ENCODE assay signal across 26 cellular contexts in the genomic region with DNA sequence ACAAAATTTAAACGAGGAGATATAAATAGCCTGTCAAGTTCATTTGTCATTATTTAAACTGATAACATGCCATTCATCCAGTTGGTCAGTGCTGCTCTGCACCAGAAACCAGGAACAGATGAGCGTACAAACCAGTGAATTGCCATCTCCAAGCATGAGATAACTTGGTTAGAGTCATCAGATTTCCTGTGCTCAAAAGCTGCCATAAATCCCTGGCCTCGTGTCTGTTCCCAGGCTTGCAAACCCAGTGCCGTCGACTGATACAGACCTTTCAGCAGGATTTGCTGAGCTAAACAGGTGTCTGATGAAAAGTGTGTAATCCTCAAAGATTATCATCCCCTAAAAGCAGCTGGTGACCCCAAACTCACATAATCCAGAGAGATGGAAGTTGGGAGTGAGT.
DNase-seq lines count a peak whose midpoint lies in the region; ATAC-seq and TF ChIP-seq lines count a peak whose summit lies in the region.
"Had no signal": no experiment of that assay in that cellular context is flagged by ENCODE, and none has a peak within 500 bp of the region (broad histone marks: within the 10 kb centered on the region; RNA-seq: fewer than 3 reads in every experiment).

No MANE protein-coding gene starts in this region.

- peaks cover 0 to 16% of the 10 kb centered on the region in 2 donors for H3K36me3 ChIP-seq in psoas muscle (ENCODE audit: insufficient read depth in 1 of 2, low read depth in 1 of 2)
- peaks cover 0 to 8% of the 10 kb centered on the region in 2 donors for H3K36me3 ChIP-seq in left lung
- H3K36me3 ChIP-seq: brain microvascular endothelial cell, right atrium auricular region had no signal

- no peaks in the 10 kb centered on the region for H3K27me3 ChIP-seq in psoas muscle (ENCODE audit: insufficient read depth in 3 of 3, low read length in 2 of 3)
- H3K27me3 ChIP-seq in left lung, result no peaks in the 10 kb centered on the region
- H3K27me3 ChIP-seq: brain microvascular endothelial cell, dorsolateral prefrontal cortex, right atrium auricular region, tibial nerve had no signal

- H3K9me3 Mint-ChIP-seq in activated naive CD4-positive, alpha-beta T cell treated with anti-CD3 and anti-CD28 coated beads, Interleukin-2, amount 50 U/mL, for 72 hours, result no peaks in the 10 kb centered on the region
- H3K9me3 Mint-ChIP-seq: activated B cell treated with CpG ODN at 0.5 μM for 24 hours had no signal

- TF ChIP-seq CTCF in psoas muscle (IDR thresholded peaks at IDR 0.05) (no peak), left lung (IDR thresholded peaks at IDR 0.05) (no peak)

- H3K4me3 ChIP-seq in psoas muscle (no peak overlapping the region), left lung (no peak overlapping the region)
- H3K4me3 ChIP-seq: A549, dorsolateral prefrontal cortex, right atrium auricular region, smooth muscle cell, tibial nerve had no signal

- no peaks in the 10 kb centered on the region for H3K9me3 ChIP-seq in psoas muscle
- no peaks in the 10 kb centered on the region for H3K9me3 ChIP-seq in left lung
- H3K9me3 ChIP-seq: A549, right atrium auricular region, tibial nerve had no signal

- DNase-seq in activated naive CD4-positive, alpha-beta T cell treated with anti-CD3 and anti-CD28 coated beads, Interleukin-2, amount 50 U/mL, for 72 hours (ENCODE audit: low spot score in 2 of 2), result no peak
- DNase-seq in activated naive CD4-positive, alpha-beta T cell (lab: John Stamatoyannopoulos, UW), result no peak
- DNase-seq in NCI-H82 treated with DMSO at 0.1 percent for 48 hours (lab: John Stamatoyannopoulos, UW; ENCODE audit: unreplicated experiment) (peak; percentile 62), amniotic epithelial cell (ENCODE audit: low read depth) (peak; percentile 10), psoas muscle (no peak), GOT3 (lab: John Stamatoyannopoulos, UW) (no peak), left lung (no peak)
- DNase-seq: activated B cell treated with CpG ODN at 0.5 μM for 24 hours; activated CD4-positive, alpha-beta T cell treated with anti-CD3 and anti-CD28 coated beads, Interleukin-2, amount 50 U/mL, for 1 hour; activated CD8-positive, alpha-beta memory T cell treated with anti-CD3 and anti-CD28 coated beads, Interleukin-2, amount 50 U/mL, for 4 hours; activated effector memory CD4-positive, alpha-beta T cell treated with Interleukin-2 at 50 U/mL for 16 hours; brain microvascular endothelial cell; COR-L47; DMS53; dorsolateral prefrontal cortex; GDM1; NCI-H1105; NCI-H2081; NCI-H774; stimulated activated CD4-positive, alpha-beta T cell treated with anti-CD3 and anti-CD28 coated beads, Interleukin-1b, Interleukin-23, amount 100 ng/mL, for 48 hours had no signal

- intact Hi-C loops in psoas muscle (cut with DNase I), result no loop called here
- intact Hi-C loops in left lung (cut with DNase I), result no loop called here

- peaks cover 0 to 4% of the 10 kb centered on the region in 2 donors for H3K36me3 Mint-ChIP-seq in activated naive CD4-positive, alpha-beta T cell treated with anti-CD3 and anti-CD28 coated beads, Interleukin-2, amount 50 U/mL, for 72 hours

- WGBS in psoas muscle, 3 donors, result 25 to 49% (median 25%) methylated on average over 5 of the region's 5 CpGs

- H3K4me1 ChIP-seq in psoas muscle (peaks cover 15% of the 10 kb centered on the region), left lung (peaks cover 7 to 20% of the 10 kb centered on the region in 2 donors)
- H3K4me1 ChIP-seq: A549 had no signal

- H3K27ac ChIP-seq in psoas muscle, result peak overlapping the region; percentile 31
- no peak overlapping the region for H3K27ac ChIP-seq in left lung
- H3K27ac ChIP-seq: A549, brain microvascular endothelial cell, parathyroid adenoma, right atrium auricular region had no signal

- H3K27ac Mint-ChIP-seq in activated naive CD4-positive, alpha-beta T cell treated with anti-CD3 and anti-CD28 coated beads, Interleukin-2, amount 50 U/mL, for 72 hours, result peak overlapping the region; percentile 22 to 67

- no peak for ATAC-seq in activated naive CD4-positive, alpha-beta T cell treated with anti-CD3 and anti-CD28 coated beads, Interleukin-2, amount 50 U/mL, for 72 hours
- peak in 2 of 4 donors; percentile 25 to 50 for ATAC-seq in psoas muscle
- ATAC-seq in left lung, result no peak
- ATAC-seq in HG03095 (IDR thresholded peaks at IDR 0.05; ENCODE audit: unreplicated experiment), result no peak
- ATAC-seq: A549 had no signal

Comparison
In these comparisons a context has a peak if more than half of its experiments do, and no peak if none do; other contexts are left out.
1. DNase-seq: peak in NCI-H82 treated with DMSO at 0.1 percent for 48 hours (single experiment) and amniotic epithelial cell (single experiment); none in activated naive CD4-positive, alpha-beta T cell treated with anti-CD3 and anti-CD28 coated beads, Interleukin-2, amount 50 U/mL, for 72 hours (0 of 2), activated naive CD4-positive, alpha-beta T cell (0 of 4), psoas muscle (0 of 2), GOT3 (single experiment) and left lung (0 of 2).